ENCODE assay signal across 1 cellular context in the genomic region with DNA sequence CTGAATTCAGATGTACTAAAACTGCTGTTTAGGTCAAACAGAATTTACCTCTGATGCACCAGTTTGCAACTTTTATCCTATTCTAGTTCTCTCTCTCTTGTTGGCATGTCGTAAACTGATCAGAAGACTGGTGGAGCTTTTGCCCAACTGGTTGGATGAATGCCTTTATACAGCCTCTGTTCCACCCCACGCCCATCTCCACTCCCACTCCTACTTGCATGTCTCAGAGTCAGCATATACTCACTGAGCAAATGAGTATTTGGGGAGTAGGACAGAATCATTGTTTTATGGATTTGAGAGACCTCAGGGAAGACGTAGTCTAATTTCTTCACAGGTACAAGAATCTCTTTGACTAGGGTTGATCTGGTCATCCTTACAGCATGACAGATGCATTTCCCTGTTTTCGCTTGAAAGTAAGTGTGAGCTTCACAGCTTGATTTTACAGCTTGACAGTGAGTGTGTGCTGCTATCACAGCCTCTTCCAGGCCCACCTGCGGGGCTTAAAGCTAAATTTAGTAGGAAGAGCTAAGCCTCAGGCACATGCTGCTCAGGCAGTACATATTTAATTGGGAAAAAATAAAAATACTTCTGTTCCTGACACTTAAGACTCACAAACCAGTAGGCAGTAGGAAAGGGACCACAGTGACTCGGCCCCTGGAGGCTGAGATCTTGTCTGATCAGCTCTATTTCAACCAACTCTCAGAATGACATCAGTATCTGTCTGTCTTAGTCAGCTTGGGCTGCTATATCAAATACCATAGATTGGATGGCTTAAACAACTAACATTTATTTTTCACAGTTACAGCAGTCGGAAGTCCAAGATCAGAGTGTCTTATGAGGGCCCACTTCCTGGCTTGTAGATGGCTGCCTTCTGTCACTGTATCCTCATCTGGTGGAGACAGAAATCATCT.
A peak's percentile ranks its signal among the peaks of the same experiment; 100 is the strongest.
TF ChIP-seq lines count a peak whose summit lies in the region.

No MANE protein-coding gene starts in this region.

TF ChIP-seq in HepG2, 621 proteins besides CTCF, POLR2A, EP300 and RAD21:
- TF ChIP-seq PATZ1 (CRISPR knock-in tag; IDR thresholded peaks at IDR 0.05) (no peak), BRCA1 (CRISPR knock-in tag; IDR thresholded peaks at IDR 0.05) (0 out of 2 replicates have a peak, but pooled peaks have one; percentile 33), KAT8 (CRISPR knock-in tag; IDR thresholded peaks at IDR 0.05) (no peak)
- TF ChIP-seq, protein P1, sequence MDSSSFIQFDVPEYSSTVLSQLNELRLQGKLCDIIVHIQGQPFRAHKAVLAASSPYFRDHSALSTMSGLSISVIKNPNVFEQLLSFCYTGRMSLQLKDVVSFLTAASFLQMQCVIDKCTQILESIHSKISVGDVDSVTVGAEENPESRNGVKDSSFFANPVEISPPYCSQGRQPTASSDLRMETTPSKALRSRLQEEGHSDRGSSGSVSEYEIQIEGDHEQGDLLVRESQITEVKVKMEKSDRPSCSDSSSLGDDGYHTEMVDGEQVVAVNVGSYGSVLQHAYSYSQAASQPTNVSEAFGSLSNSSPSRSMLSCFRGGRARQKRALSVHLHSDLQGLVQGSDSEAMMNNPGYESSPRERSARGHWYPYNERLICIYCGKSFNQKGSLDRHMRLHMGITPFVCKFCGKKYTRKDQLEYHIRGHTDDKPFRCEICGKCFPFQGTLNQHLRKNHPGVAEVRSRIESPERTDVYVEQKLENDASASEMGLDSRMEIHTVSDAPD (CRISPR knock-in tag; IDR thresholded peaks at IDR 0.05), result no peak
